ENCODE assay signal across 14 cellular contexts in the genomic region with DNA sequence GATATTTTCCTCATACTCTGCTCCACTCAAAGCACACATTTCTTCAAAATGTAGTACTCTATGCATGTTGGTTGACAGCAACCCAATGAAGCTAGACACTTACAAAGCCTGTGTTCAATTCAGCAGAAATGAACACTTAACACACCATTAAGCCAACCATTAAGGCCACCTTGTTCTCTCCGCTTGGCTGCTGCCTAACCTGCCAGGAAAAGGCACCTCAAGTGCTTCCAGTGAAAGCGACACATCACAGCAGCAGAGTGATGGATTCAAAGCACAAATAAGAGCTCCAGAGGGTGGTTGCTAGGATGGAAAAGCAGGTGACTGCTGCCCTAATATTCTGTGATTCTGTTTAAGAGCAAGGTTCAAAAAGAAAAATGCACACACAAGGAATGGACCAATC.
A peak's percentile ranks its signal among the peaks of the same experiment; 100 is the strongest.
DNase-seq lines count a peak whose midpoint lies in the region; ATAC-seq lines count a peak whose summit lies in the region.
"Had no signal": no experiment of that assay in that cellular context is flagged by ENCODE, and none has a peak within 500 bp of the region (broad histone marks: within the 10 kb centered on the region; RNA-seq: fewer than 3 reads in every experiment).

No MANE protein-coding gene starts in this region.

- no peak for ATAC-seq in HG03095 (IDR thresholded peaks at IDR 0.05; ENCODE audit: unreplicated experiment)
- ATAC-seq: left lung; sciatic nerve; stimulated activated naive CD8-positive, alpha-beta T cell treated with anti-CD3 and anti-CD28 coated beads, Interleukin-15, amount 100 ng/mL, for 72 hours had no signal

- DNase-seq in DMS53 treated with DMSO at 0.1 percent for 48 hours (lab: John Stamatoyannopoulos, UW; ENCODE audit: unreplicated experiment) = peak; percentile 95
- DNase-seq in NCI-H1436 (lab: John Stamatoyannopoulos, UW) = peak; percentile 86
- peak; percentile 96 for DNase-seq in NCI-H345 treated with DMSO at 0.1 percent for 48 hours (lab: John Stamatoyannopoulos, UW; ENCODE audit: unreplicated experiment)
- peak; percentile 19 for DNase-seq in kidney tubule cell (ENCODE audit: low spot score)
- DNase-seq in SW480 (ENCODE audit: low spot score) = no peak
- no peak for DNase-seq in NK-92 (lab: John Stamatoyannopoulos, UW; ENCODE audit: unreplicated experiment)
- no peak for DNase-seq in activated T-cell treated with anti-CD3 and anti-CD28 coated beads, Interleukin-2, amount 50 U/mL, for 48 hours
- DNase-seq: activated CD4-positive, alpha-beta T cell treated with anti-CD3 and anti-CD28 coated beads, Interleukin-2, amount 50 U/mL, for 1 hour; activated naive CD4-positive, alpha-beta T cell treated with anti-CD3 and anti-CD28 coated beads, Interleukin-2, amount 50 U/mL, for 16 hours; left lung; stimulated activated naive CD8-positive, alpha-beta T cell treated with anti-CD3 and anti-CD28 coated beads, Interleukin-15, amount 100 ng/mL, for 72 hours; uterus had no signal

Comparison
In these comparisons a context has a peak if more than half of its experiments do, and no peak if none do; other contexts are left out.
1. DNase-seq: peak in DMS53 treated with DMSO at 0.1 percent for 48 hours (single experiment), NCI-H1436 (single experiment), NCI-H345 treated with DMSO at 0.1 percent for 48 hours (single experiment) and kidney tubule cell (single experiment); none in SW480 (single experiment), NK-92 (single experiment) and activated T-cell treated with anti-CD3 and anti-CD28 coated beads, Interleukin-2, amount 50 U/mL, for 48 hours (0 of 2).